8 cellular contexts compared by ENCODE assay signal in genomic region chr1:1776672-1777393, GRCh38. TPM values are rescaled to one million over a fixed set of nuclear protein-coding genes. Genes with fewer than 3 reads are reported as not detected.
A peak's percentile ranks its signal among the peaks of the same experiment; 100 is the strongest.
DNase-seq lines count a peak whose midpoint lies in the region; ATAC-seq, FAIRE-seq and TF ChIP-seq lines count a peak whose summit lies in the region.

No MANE protein-coding gene starts in this region.

- H3K27me3 Mint-ChIP-seq in progenitor cell of endocrine pancreas: no peaks in the 10 kb centered on the region

- peaks cover 10% of the 10 kb centered on the region for H3K36me3 Mint-ChIP-seq in progenitor cell of endocrine pancreas (ENCODE audit: insufficient read depth)

- TSS peak; percentile 22 for BruUV-seq in PC-9 (replicated peaks; lab: Mats Ljungman, UMichigan)
- TSS peak; percentile 30 for BruUV-seq in endothelial cell of umbilical vein (replicated peaks; lab: Mats Ljungman, UMichigan)

- TF ChIP-seq CTCF in PC-9 (conservative IDR thresholded peaks at IDR 0.05) (no peak), endothelial cell of umbilical vein (IDR thresholded peaks at IDR 0.05; ENCODE audit: extremely low read depth in 1 of 2, insufficient read depth in 1 of 2, low read depth in 1 of 2, low read length in 2 of 2) (no peak), progenitor cell of endocrine pancreas (IDR thresholded peaks at IDR 0.05; ENCODE audit: unreplicated experiment) (no peak)

- no peaks in the 10 kb centered on the region; the same call in 1 of the 2 replicates for H3K36me3 ChIP-seq in PC-9 (ENCODE audit: low read depth)
- no peaks in the 10 kb centered on the region for H3K36me3 ChIP-seq in endothelial cell of umbilical vein (ENCODE audit: control insufficient read depth in 2 of 2, extremely low read depth in 1 of 2, insufficient read depth in 2 of 2, low read length in 2 of 2)

- ATAC-seq in HG02642 (IDR thresholded peaks at IDR 0.05; ENCODE audit: poor library complexity, unreplicated experiment) (no peak), HG02759 (IDR thresholded peaks at IDR 0.05; ENCODE audit: unreplicated experiment) (no peak)

- dilution Hi-C loops in endothelial cell of umbilical vein (cut with MboI; ENCODE audit: extremely low pct_ligation_motif_present, low sequenced_read_pairs): no loop called here

- intact Hi-C loops in PC-9 (cut with micrococcal nuclease; ENCODE audit: unreplicated experiment) (no loop called here), endothelial cell of umbilical vein (cut with micrococcal nuclease) (no loop called here)

- H3K4me1 Mint-ChIP-seq in progenitor cell of endocrine pancreas (ENCODE audit: low read depth): peaks cover 30% of the 10 kb centered on the region

- POLR2A ChIA-PET in PC-9 (lab: Charles Lee; ENCODE audit: unreplicated experiment): interaction anchor here (0.6 kb wide), 1 partner anchor 614 kb away, joined by 5 read pairs; the partner anchor contains the start of gene MORN1
- POLR2A ChIA-PET in endothelial cell of umbilical vein (lab: Charles Lee): no interaction called here

- H3K4me3 Mint-ChIP-seq in progenitor cell of endocrine pancreas (ENCODE audit: low read depth): peak overlapping the region; percentile 79

- H3K4me3 ChIP-seq in PC-9 (peak overlapping the region; percentile 93), endothelial cell of umbilical vein (replicated peaks in 1 of 3; ENCODE audit: insufficient read depth in 1 of 3, low read depth in 1 of 3, low read length in 3 of 3) (peak overlapping the region in 2 of 3 experiments; percentile 53 to 58)

- H3F3A ChIP-seq in PC-9 (ENCODE audit: insufficient read depth, low read depth): peaks cover 34% of the 10 kb centered on the region

- no peaks in the 10 kb centered on the region for H3K9me3 Mint-ChIP-seq in progenitor cell of endocrine pancreas (ENCODE audit: low read depth)

- FAIRE-seq in endothelial cell of umbilical vein (lab: Jason Lieb, UNC): peak; percentile 18

- DNase-seq in EL: peak; percentile 14
- peak in 1 of 2 experiments; percentile 31 for DNase-seq in PC-9
- no peak for DNase-seq in endothelial cell of umbilical vein (ENCODE audit: low read depth, low spot score)
- DNase-seq in progenitor cell of endocrine pancreas (ENCODE audit: low spot score, unreplicated experiment): no peak
- no peak for DNase-seq in HUDEP-2 (lab: John Stamatoyannopoulos, UW; ENCODE audit: unreplicated experiment in 76 of 76)
- DNase-seq in NCI-H748 (lab: John Stamatoyannopoulos, UW; ENCODE audit: unreplicated experiment): no peak

- H3K4me2 ChIP-seq in PC-9 (peak overlapping the region; percentile 97), endothelial cell of umbilical vein (ENCODE audit: insufficient read depth, low read length) (peak overlapping the region; percentile 88)

- H2AFZ ChIP-seq in PC-9: no peak overlapping the region
- H2AFZ ChIP-seq in endothelial cell of umbilical vein (ENCODE audit: low read depth, low read length): no peak overlapping the region

- peak overlapping the region; percentile 54 for H3K9ac ChIP-seq in endothelial cell of umbilical vein (replicated peaks; ENCODE audit: extremely low read depth, insufficient read depth, low read length)

- H3K9me3 ChIP-seq in PC-9 (ENCODE audit: insufficient read depth, low read depth) (no peaks in the 10 kb centered on the region), endothelial cell of umbilical vein (replicated peaks; ENCODE audit: control insufficient read depth, insufficient read depth, low read length) (no peaks in the 10 kb centered on the region)

- H3K79me2 ChIP-seq in PC-9 (ENCODE audit: low read depth): peaks cover 62% of the 10 kb centered on the region
- H3K79me2 ChIP-seq in endothelial cell of umbilical vein (ENCODE audit: control insufficient read depth, insufficient read depth, low read length): peaks cover 50% of the 10 kb centered on the region

- peak overlapping the region; percentile 85 for H3K27ac Mint-ChIP-seq in progenitor cell of endocrine pancreas

- H3K27me3 ChIP-seq in PC-9 (ENCODE audit: insufficient read depth, low read depth): no peaks in the 10 kb centered on the region
- H3K27me3 ChIP-seq in endothelial cell of umbilical vein (ENCODE audit: control insufficient read depth in 2 of 2, insufficient read depth in 2 of 2, low read length in 2 of 2): no peaks in the 10 kb centered on the region

- peak overlapping the region; percentile 45; the same call in 1 of the 2 replicates for H3K27ac ChIP-seq in PC-9
- H3K27ac ChIP-seq in endothelial cell of umbilical vein (ENCODE audit: insufficient read depth, low read depth, low read length): peak overlapping the region; percentile 16

- CTCF ChIA-PET in PC-9 (lab: Charles Lee) (interaction anchor here (0.6 kb wide), 2 partner anchors 107 to 156 kb away, joined by 3 to 10 read pairs; no protein-coding TSS in a partner anchor), endothelial cell of umbilical vein (lab: Charles Lee) (interaction anchor here (0.8 to 2.1 kb wide), 3 partner anchors 8 to 129 kb away, joined by 3 to 10 read pairs (median 4); no protein-coding TSS in a partner anchor)

- no peaks in the 10 kb centered on the region for H3K9me2 ChIP-seq in PC-9 (ENCODE audit: insufficient read depth)

- no peak for TF ChIP-seq POLR2A in endothelial cell of umbilical vein (IDR thresholded peaks at IDR 0.05; ENCODE audit: low read depth, low read length)

- H4K20me1 ChIP-seq in PC-9 (ENCODE audit: insufficient read depth) (peaks cover 29% of the 10 kb centered on the region), endothelial cell of umbilical vein (replicated peaks; ENCODE audit: control insufficient read depth, extremely low read depth, insufficient read depth, low read length) (no peaks in the 10 kb centered on the region)

- H3K4me1 ChIP-seq in PC-9 (replicated peaks; ENCODE audit: insufficient read depth): peaks cover 50% of the 10 kb centered on the region
- H3K4me1 ChIP-seq in endothelial cell of umbilical vein (ENCODE audit: control insufficient read depth, extremely low read depth, insufficient read depth, low read length): peaks cover 7% of the 10 kb centered on the region

- no peaks in the 10 kb centered on the region for H3K9me1 ChIP-seq in endothelial cell of umbilical vein (replicated peaks; ENCODE audit: control insufficient read depth, extremely low read depth, insufficient read depth, low read length)

TF ChIP-seq in endothelial cell of umbilical vein, 7 proteins besides CTCF, POLR2A, EP300 and RAD21:
- TF ChIP-seq GATA2 (IDR thresholded peaks at IDR 0.05; ENCODE audit: insufficient read depth, insufficient read length, low read depth, low read length): no peak
- TF ChIP-seq FOS (IDR thresholded peaks at IDR 0.05; ENCODE audit: borderline replicate concordance, insufficient read depth, low read length): no peak
- TF ChIP-seq JUN (IDR thresholded peaks at IDR 0.05; ENCODE audit: borderline replicate concordance, insufficient read depth, insufficient read length, low read depth): no peak
- no peak for TF ChIP-seq MYC (IDR thresholded peaks at IDR 0.05; ENCODE audit: low read depth, low read length)

RNA-seq across cellular contexts. Expression of gene NADK, which starts 1.4 kb away (rescaled TPM):
- total RNA-seq in PC-9 (2021) (98.9 and 105 TPM in 2 replicates), endothelial cell of umbilical vein (76.1 and 88.8 TPM in 2 replicates), progenitor cell of endocrine pancreas (86.6 and 87.8 TPM in 2 replicates)
- 68.5 and 73.6 TPM in 2 replicates for polyA plus RNA-seq in endothelial cell of umbilical vein
- polyA plus RNA-seq in endothelial cell of umbilical vein (2011; cell fraction: cytosol; rRNA removed): 58.8 and 63.2 TPM in 2 replicates
- polyA plus RNA-seq in endothelial cell of umbilical vein (2011; cell fraction: nucleus; rRNA removed): 178 and 182 TPM in 2 replicates
- polyA plus RNA-seq in endothelial cell of umbilical vein (2012): 41.1 and 47.0 TPM in 2 replicates
- 40.6 and 59.4 TPM in 2 replicates for polyA minus RNA-seq in endothelial cell of umbilical vein
- polyA minus RNA-seq in endothelial cell of umbilical vein (2011; cell fraction: cytosol; rRNA and poly(A)+ RNA removed): 37.3 TPM
- polyA minus RNA-seq in endothelial cell of umbilical vein (2011; cell fraction: nucleus; rRNA and poly(A)+ RNA removed): 20.5 and 33.4 TPM in 2 replicates

RNA-seq across cellular contexts. Expression of gene CDK11A, which starts 52.7 kb away (rescaled TPM):
- total RNA-seq in PC-9 (2021): 36.2 and 42.2 TPM in 2 replicates
- total RNA-seq in endothelial cell of umbilical vein: 50.4 and 53.6 TPM in 2 replicates
- polyA plus RNA-seq in endothelial cell of umbilical vein: 30.7 and 33.5 TPM in 2 replicates
- polyA plus RNA-seq in endothelial cell of umbilical vein (2011; cell fraction: cytosol; rRNA removed): 11.1 and 14.3 TPM in 2 replicates
- polyA plus RNA-seq in endothelial cell of umbilical vein (2011; cell fraction: nucleus; rRNA removed): 189 and 237 TPM in 2 replicates
- polyA plus RNA-seq in endothelial cell of umbilical vein (2012): 31.0 and 31.9 TPM in 2 replicates
- polyA minus RNA-seq in endothelial cell of umbilical vein: 13.8 and 27.1 TPM in 2 replicates
- 58.4 TPM for polyA minus RNA-seq in endothelial cell of umbilical vein (2011; cell fraction: cytosol; rRNA and poly(A)+ RNA removed)
- polyA minus RNA-seq in endothelial cell of umbilical vein (2011; cell fraction: nucleus; rRNA and poly(A)+ RNA removed): 44.9 and 73.1 TPM in 2 replicates
- 56.1 and 59.4 TPM in 2 replicates for total RNA-seq in progenitor cell of endocrine pancreas
